ENCODE assay signal across 20 cellular contexts in genomic region chr18:46732201-46732600, GRCh38. TPM values are rescaled to one million over a fixed set of nuclear protein-coding genes. Genes with fewer than 3 reads are reported as not detected.
DNase-seq lines count a peak whose midpoint lies in the region; ATAC-seq and TF ChIP-seq lines count a peak whose summit lies in the region.
"Had no signal": no experiment of that assay in that cellular context is flagged by ENCODE, and none has a peak within 500 bp of the region (broad histone marks: within the 10 kb centered on the region; RNA-seq: fewer than 3 reads in every experiment).

No MANE protein-coding gene starts in this region.

- peak overlapping the region; percentile 72 for H4K91ac ChIP-seq in mesenchymal stem cell (ENCODE audit: low read length)

- H3K4me1 ChIP-seq in mesenchymal stem cell (ENCODE audit: control insufficient read depth, insufficient read depth, low read depth, low read length), result no peaks in the 10 kb centered on the region
- H3K4me1 ChIP-seq: HAP-1 had no signal

- H3K9me3 Mint-ChIP-seq in osteocyte (ENCODE audit: unreplicated experiment), result peaks cover 20% of the 10 kb centered on the region
- H3K9me3 Mint-ChIP-seq in stimulated activated naive B cell treated with anti-CD40 and anti-IgM and Interleukin-4, amounts not matched to agents 10 μg/mL and 1 μg/mL and 100 μg/mL, for 72 hours, result peaks cover 16 to 22% of the 10 kb centered on the region in 2 donors
- peaks cover 7% of the 10 kb centered on the region for H3K9me3 Mint-ChIP-seq in activated naive CD8-positive, alpha-beta T cell treated with anti-CD3 and anti-CD28 coated beads for 36 hours

- H3K4me3 ChIP-seq in coronary artery (no peak overlapping the region), mesenchymal stem cell (ENCODE audit: insufficient read depth in 1 of 2, low read depth in 1 of 2, low read length in 2 of 2) (no peak overlapping the region)
- H3K4me3 ChIP-seq: GM12878, HAP-1 had no signal

- H3K27ac ChIP-seq in coronary artery (no peak overlapping the region), mesenchymal stem cell (ENCODE audit: low read length, poor library complexity, severe bottlenecking) (no peak overlapping the region)

- no peak overlapping the region for H3K9ac ChIP-seq in mesenchymal stem cell (ENCODE audit: low read length)

- no peak for ATAC-seq in HG02642 (IDR thresholded peaks at IDR 0.05; ENCODE audit: poor library complexity, unreplicated experiment)
- no peak for ATAC-seq in stimulated activated naive B cell treated with anti-CD40 and anti-IgM and Interleukin-4, amounts not matched to agents 10 μg/mL and 1 μg/mL and 100 μg/mL, for 72 hours (replicated peaks)
- ATAC-seq: GM12878 had no signal

- H3K4ac ChIP-seq in mesenchymal stem cell (ENCODE audit: low read depth in 1 of 2, low read length in 2 of 2), result no peak overlapping the region

- H3K23ac ChIP-seq in mesenchymal stem cell (ENCODE audit: low read length in 2 of 2), result no peak overlapping the region

- no peak overlapping the region for H3K4me2 ChIP-seq in mesenchymal stem cell (ENCODE audit: low read length, poor library complexity, severe bottlenecking)

- H3K27me3 ChIP-seq in mesenchymal stem cell (ENCODE audit: control insufficient read depth in 1 of 2, insufficient read depth in 1 of 2, low read length in 2 of 2), result peaks cover 5 to 7% of the 10 kb centered on the region in 2 experiments

- H3K9me3 ChIP-seq in mesenchymal stem cell (ENCODE audit: control insufficient read depth, low read length), result peaks cover 24% of the 10 kb centered on the region

- H3K36me3 ChIP-seq in mesenchymal stem cell (ENCODE audit: control insufficient read depth in 1 of 2, insufficient read depth in 2 of 2, low read depth in 1 of 2, low read length in 2 of 2), result no peaks in the 10 kb centered on the region
- H3K36me3 ChIP-seq: HAP-1 had no signal

- H3K4me1 Mint-ChIP-seq in osteocyte (ENCODE audit: unreplicated experiment), result no peaks in the 10 kb centered on the region
- no peaks in the 10 kb centered on the region for H3K4me1 Mint-ChIP-seq in stimulated activated naive B cell treated with anti-CD40 and anti-IgM and Interleukin-4, amounts not matched to agents 10 μg/mL and 1 μg/mL and 100 μg/mL, for 72 hours
- H3K4me1 Mint-ChIP-seq in activated naive CD8-positive, alpha-beta T cell treated with anti-CD3 and anti-CD28 coated beads for 36 hours, result no peaks in the 10 kb centered on the region
- H3K4me1 Mint-ChIP-seq: CD4-positive, alpha-beta memory T cell had no signal

- H2AK5ac ChIP-seq in mesenchymal stem cell (ENCODE audit: low read length, severe bottlenecking), result no peak overlapping the region

- H3K18ac ChIP-seq in mesenchymal stem cell (ENCODE audit: low read depth in 1 of 2, low read length in 2 of 2), result no peak overlapping the region

- no peak overlapping the region for H2BK120ac ChIP-seq in mesenchymal stem cell (ENCODE audit: low read depth, low read length)

- WGBS in mesenchymal stem cell, result 95% methylated on average over 2 of the region's 2 CpGs

- DNase-seq in coronary artery (ENCODE audit: low spot score) (peak; percentile 55), mesenchymal stem cell (no peak), osteocyte (ENCODE audit: extremely low spot score, unreplicated experiment) (peak; percentile 73), GF-D8 (lab: John Stamatoyannopoulos, UW) (no peak)
- no peak for DNase-seq in stimulated activated naive B cell treated with anti-CD40 and anti-IgM and Interleukin-4, amounts not matched to agents 10 μg/mL and 1 μg/mL and 100 μg/mL, for 72 hours
- DNase-seq in activated naive CD8-positive, alpha-beta T cell treated with anti-CD3 and anti-CD28 coated beads for 36 hours, result no peak
- DNase-seq: 8988T; C1 segment of cervical spinal cord; Calu3; CD4-positive, alpha-beta memory T cell; COR-L47; DMS53; DMS79 treated with DMSO at 0.1 percent for 48 hours; GOT3; HFFc6 had no signal

- no peak overlapping the region for H3K27ac Mint-ChIP-seq in osteocyte (ENCODE audit: unreplicated experiment)
- H3K27ac Mint-ChIP-seq in stimulated activated naive B cell treated with anti-CD40 and anti-IgM and Interleukin-4, amounts not matched to agents 10 μg/mL and 1 μg/mL and 100 μg/mL, for 72 hours, result no peak overlapping the region
- no peak overlapping the region for H3K27ac Mint-ChIP-seq in activated naive CD8-positive, alpha-beta T cell treated with anti-CD3 and anti-CD28 coated beads for 36 hours
- H3K27ac Mint-ChIP-seq: CD4-positive, alpha-beta memory T cell; HFFc6 had no signal

- H2BK15ac ChIP-seq in mesenchymal stem cell (ENCODE audit: low read depth, poor library complexity, severe bottlenecking), result no peak overlapping the region

- no peaks in the 10 kb centered on the region for H3K27me3 Mint-ChIP-seq in osteocyte (ENCODE audit: unreplicated experiment)
- H3K27me3 Mint-ChIP-seq in stimulated activated naive B cell treated with anti-CD40 and anti-IgM and Interleukin-4, amounts not matched to agents 10 μg/mL and 1 μg/mL and 100 μg/mL, for 72 hours, result peaks cover 19% of the 10 kb centered on the region in 2 donors
- H3K27me3 Mint-ChIP-seq in activated naive CD8-positive, alpha-beta T cell treated with anti-CD3 and anti-CD28 coated beads for 36 hours, result peaks cover 17% of the 10 kb centered on the region

- no peaks in the 10 kb centered on the region for H3K79me1 ChIP-seq in mesenchymal stem cell (replicated peaks; ENCODE audit: low read length, poor library complexity, severe bottlenecking)

- no peak overlapping the region for H3K4me3 Mint-ChIP-seq in osteocyte (ENCODE audit: unreplicated experiment)
- H3K4me3 Mint-ChIP-seq in stimulated activated naive B cell treated with anti-CD40 and anti-IgM and Interleukin-4, amounts not matched to agents 10 μg/mL and 1 μg/mL and 100 μg/mL, for 72 hours, result no peak overlapping the region
- no peak overlapping the region for H3K4me3 Mint-ChIP-seq in activated naive CD8-positive, alpha-beta T cell treated with anti-CD3 and anti-CD28 coated beads for 36 hours
- H3K4me3 Mint-ChIP-seq: CD4-positive, alpha-beta memory T cell; HFFc6 had no signal

- TF ChIP-seq CTCF in coronary artery (IDR thresholded peaks at IDR 0.05) (no peak), osteocyte (IDR thresholded peaks at IDR 0.05) (no peak)

- no peak overlapping the region for H2AFZ ChIP-seq in mesenchymal stem cell (ENCODE audit: low read depth, low read length)

- no peak overlapping the region for H2BK5ac ChIP-seq in mesenchymal stem cell (ENCODE audit: low read depth, low read length, poor library complexity, severe bottlenecking)

- H2BK12ac ChIP-seq in mesenchymal stem cell (ENCODE audit: low read length in 2 of 2), result no peak overlapping the region

- H3K36me3 Mint-ChIP-seq in osteocyte (ENCODE audit: unreplicated experiment), result no peaks in the 10 kb centered on the region
- peaks cover 0 to 3% of the 10 kb centered on the region in 2 donors for H3K36me3 Mint-ChIP-seq in stimulated activated naive B cell treated with anti-CD40 and anti-IgM and Interleukin-4, amounts not matched to agents 10 μg/mL and 1 μg/mL and 100 μg/mL, for 72 hours
- no peaks in the 10 kb centered on the region for H3K36me3 Mint-ChIP-seq in activated naive CD8-positive, alpha-beta T cell treated with anti-CD3 and anti-CD28 coated beads for 36 hours
- H3K36me3 Mint-ChIP-seq: CD4-positive, alpha-beta memory T cell had no signal

- H4K8ac ChIP-seq in mesenchymal stem cell (ENCODE audit: low read length), result no peak overlapping the region

- H3K14ac ChIP-seq in mesenchymal stem cell (ENCODE audit: low read length in 2 of 2), result no peak overlapping the region

RNA-seq across cellular contexts. Expression of gene ST8SIA5, which starts 24.7 kb away (rescaled TPM):
- 0.62 TPM for polyA plus RNA-seq in mesenchymal stem cell (2013, experiment 1 of 2)
- polyA plus RNA-seq in mesenchymal stem cell (2013, experiment 2 of 2), result 0.66 TPM
- total RNA-seq in osteocyte, result 0.30 and 0.76 TPM in 2 replicates
- not detected for total RNA-seq in activated naive CD8-positive, alpha-beta T cell treated with anti-CD3 and anti-CD28 coated beads for 36 hours
- total RNA-seq: Calu3; CD4-positive, alpha-beta memory T cell; G401 had no signal
- polyA plus RNA-seq: BJ; CD4-positive, alpha-beta memory T cell had no signal

Comparison
In these comparisons a context has a peak if more than half of its experiments do, and no peak if none do; other contexts are left out.
1. DNase-seq: peak in coronary artery (single experiment) and osteocyte (single experiment); none in mesenchymal stem cell (single experiment), GF-D8 (single experiment), stimulated activated naive B cell treated with anti-CD40 and anti-IgM and Interleukin-4, amounts not matched to agents 10 μg/mL and 1 μg/mL and 100 μg/mL, for 72 hours (single experiment) and activated naive CD8-positive, alpha-beta T cell treated with anti-CD3 and anti-CD28 coated beads for 36 hours (single experiment).